In the genomic region with DNA sequence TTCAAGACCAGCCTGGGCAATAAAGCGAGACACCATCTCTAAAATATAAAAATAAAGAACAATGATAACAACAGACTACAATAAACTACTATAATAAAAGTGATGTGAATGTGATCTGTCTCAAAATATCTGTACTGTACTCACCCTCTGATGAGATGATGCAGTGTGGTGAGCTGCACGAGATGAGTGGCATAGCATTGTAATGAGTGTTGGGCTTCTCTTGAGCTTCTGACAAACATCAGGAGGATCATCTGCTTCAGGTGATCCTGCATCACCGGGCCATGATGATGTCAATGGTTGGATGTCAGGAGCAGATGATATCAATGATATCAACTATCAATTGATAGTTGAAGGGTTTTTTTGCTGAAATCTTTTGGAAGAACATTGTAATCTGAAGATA, we compare ENCODE assay signal across 23 cellular contexts. TPM values are rescaled to one million over a fixed set of nuclear protein-coding genes. Genes with fewer than 3 reads are reported as not detected.
DNase-seq lines count a peak whose midpoint lies in the region; ATAC-seq and TF ChIP-seq lines count a peak whose summit lies in the region.
"Had no signal": no experiment of that assay in that cellular context is flagged by ENCODE, and none has a peak within 500 bp of the region (broad histone marks: within the 10 kb centered on the region; RNA-seq: fewer than 3 reads in every experiment).

No MANE protein-coding gene starts in this region.

- H3K4me3 Mint-ChIP-seq in activated naive CD4-positive, alpha-beta T cell treated with anti-CD3 and anti-CD28 coated beads for 36 hours, result no peak overlapping the region
- no peak overlapping the region for H3K4me3 Mint-ChIP-seq in mesothelial cell of epicardium
- H3K4me3 Mint-ChIP-seq: CD4-positive, CD25-positive, alpha-beta regulatory T cell had no signal

- no peak for TF ChIP-seq CTCF in mesothelial cell of epicardium (IDR thresholded peaks at IDR 0.05; ENCODE audit: unreplicated experiment)

- intact Hi-C loops in activated naive CD4-positive, alpha-beta T cell treated with anti-CD3 and anti-CD28 coated beads for 36 hours (cut with micrococcal nuclease), result no loop called here

- H3K9me3 Mint-ChIP-seq in activated naive CD4-positive, alpha-beta T cell treated with anti-CD3 and anti-CD28 coated beads for 36 hours, result no peaks in the 10 kb centered on the region
- no peaks in the 10 kb centered on the region for H3K9me3 Mint-ChIP-seq in mesothelial cell of epicardium
- H3K9me3 Mint-ChIP-seq: CD4-positive, CD25-positive, alpha-beta regulatory T cell had no signal

- DNase-seq in activated naive CD4-positive, alpha-beta T cell treated with anti-CD3 and anti-CD28 coated beads for 36 hours, result peak; percentile 12
- no peak for DNase-seq in activated naive CD4-positive, alpha-beta T cell treated with anti-CD3 and anti-CD28 coated beads, Interleukin-2, amount 50 U/mL, for 16 hours
- DNase-seq in amniotic epithelial cell (ENCODE audit: low read depth) (peak; percentile 37), iris pigment epithelial cell (ENCODE audit: low read depth) (peak; percentile 39), mesothelial cell of epicardium (ENCODE audit: low spot score in 2 of 2, unreplicated experiment in 2 of 2) (no peak), NCI-H1105 (lab: John Stamatoyannopoulos, UW) (no peak)
- DNase-seq: CD4-positive, CD25-positive, alpha-beta regulatory T cell; DMS153; GDM1; Karpas-422; NCI-H1092; NCI-H1436; NCI-H187; NCI-H2081 treated with DMSO at 0.1 percent for 48 hours; NCI-H2171; NCI-H226; NCI-H510A; NCI-H69; SHP77 had no signal

- peaks cover 5% of the 10 kb centered on the region for H3K4me1 Mint-ChIP-seq in activated naive CD4-positive, alpha-beta T cell treated with anti-CD3 and anti-CD28 coated beads for 36 hours (ENCODE audit: low read depth)
- H3K4me1 Mint-ChIP-seq in mesothelial cell of epicardium, result no peaks in the 10 kb centered on the region

- ATAC-seq in GM18867 (IDR thresholded peaks at IDR 0.05; ENCODE audit: unreplicated experiment) (no peak), GM18861 (IDR thresholded peaks at IDR 0.05; ENCODE audit: unreplicated experiment) (no peak)
- ATAC-seq: GM12878, Panc1 had no signal

- H3K36me3 Mint-ChIP-seq in activated naive CD4-positive, alpha-beta T cell treated with anti-CD3 and anti-CD28 coated beads for 36 hours (ENCODE audit: low read depth), result no peaks in the 10 kb centered on the region
- H3K36me3 Mint-ChIP-seq in mesothelial cell of epicardium, result no peaks in the 10 kb centered on the region
- H3K36me3 Mint-ChIP-seq: CD4-positive, CD25-positive, alpha-beta regulatory T cell had no signal

- CTCF ChIA-PET in activated naive CD4-positive, alpha-beta T cell treated with anti-CD3 and anti-CD28 coated beads for 36 hours (lab: Charles Lee), result interaction anchor here (0.6 kb wide), 2 partner anchors 10 to 12 kb away, joined by 3 to 4 read pairs; no protein-coding TSS in a partner anchor

- no peaks in the 10 kb centered on the region for H3K27me3 Mint-ChIP-seq in activated naive CD4-positive, alpha-beta T cell treated with anti-CD3 and anti-CD28 coated beads for 36 hours (ENCODE audit: low read depth)
- H3K27me3 Mint-ChIP-seq in mesothelial cell of epicardium (ENCODE audit: low read depth), result no peaks in the 10 kb centered on the region

- no peak overlapping the region for H3K27ac Mint-ChIP-seq in activated naive CD4-positive, alpha-beta T cell treated with anti-CD3 and anti-CD28 coated beads for 36 hours
- H3K27ac Mint-ChIP-seq in mesothelial cell of epicardium, result no peak overlapping the region
- H3K27ac Mint-ChIP-seq: CD4-positive, CD25-positive, alpha-beta regulatory T cell had no signal

RNA-seq across cellular contexts. Expression of a gene that starts 52.4 kb away (rescaled TPM):
- total RNA-seq in activated naive CD4-positive, alpha-beta T cell treated with anti-CD3 and anti-CD28 coated beads for 36 hours, result 100 to 1,000 TPM; 156 to 161 TPM
- 50.4 to 51.6 TPM (median 50.9 TPM) in 3 replicates for total RNA-seq in mesothelial cell of epicardium

Comparison
In these comparisons a context has a peak if more than half of its experiments do, and no peak if none do; other contexts are left out.
1. DNase-seq: peak in activated naive CD4-positive, alpha-beta T cell treated with anti-CD3 and anti-CD28 coated beads for 36 hours (single experiment), amniotic epithelial cell (single experiment) and iris pigment epithelial cell (single experiment); none in activated naive CD4-positive, alpha-beta T cell treated with anti-CD3 and anti-CD28 coated beads, Interleukin-2, amount 50 U/mL, for 16 hours (single experiment), mesothelial cell of epicardium (0 of 2) and NCI-H1105 (single experiment).